20 cellular contexts compared by ENCODE assay signal in genomic region chr1:198040880-198041279, GRCh38.
DNase-seq lines count a peak whose midpoint lies in the region; ATAC-seq lines count a peak whose summit lies in the region.
"Had no signal": no experiment of that assay in that cellular context is flagged by ENCODE, and none has a peak within 500 bp of the region (broad histone marks: within the 10 kb centered on the region; RNA-seq: fewer than 3 reads in every experiment).

No MANE protein-coding gene starts in this region.

- no peak overlapping the region for H3K4me3 Mint-ChIP-seq in stimulated activated naive B cell treated with anti-CD40 and anti-IgM and Interleukin-4, amounts not matched to agents 10 μg/mL and 1 μg/mL and 100 μg/mL, for 72 hours

- DNase-seq in activated naive CD4-positive, alpha-beta T cell treated with anti-CD3 and anti-CD28 coated beads, Interleukin-2, amount 50 U/mL, for 72 hours (ENCODE audit: low spot score in 2 of 2): no peak
- no peak for DNase-seq in activated naive CD4-positive, alpha-beta T cell (lab: John Stamatoyannopoulos, UW)
- DNase-seq in MV-4-11 (lab: John Stamatoyannopoulos, UW) (peak; percentile 76), SKM-1 treated with dmso at 0.1 percent for 144 hours (lab: John Stamatoyannopoulos, UW; ENCODE audit: unreplicated experiment) (peak; percentile 52), NCI-H1417 (lab: John Stamatoyannopoulos, UW) (no peak), NCI-H187 treated with DMSO at 0.1 percent for 48 hours (lab: John Stamatoyannopoulos, UW) (no peak)
- no peak for DNase-seq in stimulated activated naive B cell treated with anti-CD40 and anti-IgM and Interleukin-4, amounts not matched to agents 10 μg/mL and 1 μg/mL and 100 μg/mL, for 72 hours
- DNase-seq: BE2C, DMS53, EL, GF-D8, NCI-H1048, NCI-H1436, NCI-H2029, NCI-H2227 treated with DMSO at 0.1 percent for 48 hours, NCI-H510A, NCI-H748 treated with DMSO at 0.1 percent for 48 hours, SHP77 treated with DMSO at 0.1 percent for 48 hours had no signal

- no peaks in the 10 kb centered on the region for H3K4me1 Mint-ChIP-seq in stimulated activated naive B cell treated with anti-CD40 and anti-IgM and Interleukin-4, amounts not matched to agents 10 μg/mL and 1 μg/mL and 100 μg/mL, for 72 hours

- H3K27ac Mint-ChIP-seq in activated naive CD4-positive, alpha-beta T cell treated with anti-CD3 and anti-CD28 coated beads, Interleukin-2, amount 50 U/mL, for 72 hours: no peak overlapping the region
- H3K27ac Mint-ChIP-seq in stimulated activated naive B cell treated with anti-CD40 and anti-IgM and Interleukin-4, amounts not matched to agents 10 μg/mL and 1 μg/mL and 100 μg/mL, for 72 hours: no peak overlapping the region

- no peaks in the 10 kb centered on the region for H3K9me3 Mint-ChIP-seq in activated naive CD4-positive, alpha-beta T cell treated with anti-CD3 and anti-CD28 coated beads, Interleukin-2, amount 50 U/mL, for 72 hours
- H3K9me3 Mint-ChIP-seq in stimulated activated naive B cell treated with anti-CD40 and anti-IgM and Interleukin-4, amounts not matched to agents 10 μg/mL and 1 μg/mL and 100 μg/mL, for 72 hours: no peaks in the 10 kb centered on the region

- H3K27me3 Mint-ChIP-seq in stimulated activated naive B cell treated with anti-CD40 and anti-IgM and Interleukin-4, amounts not matched to agents 10 μg/mL and 1 μg/mL and 100 μg/mL, for 72 hours: no peaks in the 10 kb centered on the region

- H3K36me3 Mint-ChIP-seq in activated naive CD4-positive, alpha-beta T cell treated with anti-CD3 and anti-CD28 coated beads, Interleukin-2, amount 50 U/mL, for 72 hours: no peaks in the 10 kb centered on the region
- H3K36me3 Mint-ChIP-seq in stimulated activated naive B cell treated with anti-CD40 and anti-IgM and Interleukin-4, amounts not matched to agents 10 μg/mL and 1 μg/mL and 100 μg/mL, for 72 hours: no peaks in the 10 kb centered on the region

- ATAC-seq in activated naive CD4-positive, alpha-beta T cell treated with anti-CD3 and anti-CD28 coated beads, Interleukin-2, amount 50 U/mL, for 72 hours: peak; percentile 24 to 34
- peak; percentile 95 for ATAC-seq in stimulated activated naive B cell treated with anti-CD40 and anti-IgM and Interleukin-4, amounts not matched to agents 10 μg/mL and 1 μg/mL and 100 μg/mL, for 72 hours (replicated peaks)
- ATAC-seq: HCT116, SK-N-SH treated with all-trans-retinoic acid at 6 μM for 48 hours had no signal

Comparison
In these comparisons a context has a peak if more than half of its experiments do, and no peak if none do; other contexts are left out.
1. DNase-seq: peak in MV-4-11 (single experiment) and SKM-1 treated with dmso at 0.1 percent for 144 hours (single experiment); none in activated naive CD4-positive, alpha-beta T cell treated with anti-CD3 and anti-CD28 coated beads, Interleukin-2, amount 50 U/mL, for 72 hours (0 of 2), activated naive CD4-positive, alpha-beta T cell (0 of 4), stimulated activated naive B cell treated with anti-CD40 and anti-IgM and Interleukin-4, amounts not matched to agents 10 μg/mL and 1 μg/mL and 100 μg/mL, for 72 hours (single experiment), NCI-H1417 (0 of 3) and NCI-H187 treated with DMSO at 0.1 percent for 48 hours (single experiment).